ENCODE assay signal across 7 cellular contexts in the genomic region with DNA sequence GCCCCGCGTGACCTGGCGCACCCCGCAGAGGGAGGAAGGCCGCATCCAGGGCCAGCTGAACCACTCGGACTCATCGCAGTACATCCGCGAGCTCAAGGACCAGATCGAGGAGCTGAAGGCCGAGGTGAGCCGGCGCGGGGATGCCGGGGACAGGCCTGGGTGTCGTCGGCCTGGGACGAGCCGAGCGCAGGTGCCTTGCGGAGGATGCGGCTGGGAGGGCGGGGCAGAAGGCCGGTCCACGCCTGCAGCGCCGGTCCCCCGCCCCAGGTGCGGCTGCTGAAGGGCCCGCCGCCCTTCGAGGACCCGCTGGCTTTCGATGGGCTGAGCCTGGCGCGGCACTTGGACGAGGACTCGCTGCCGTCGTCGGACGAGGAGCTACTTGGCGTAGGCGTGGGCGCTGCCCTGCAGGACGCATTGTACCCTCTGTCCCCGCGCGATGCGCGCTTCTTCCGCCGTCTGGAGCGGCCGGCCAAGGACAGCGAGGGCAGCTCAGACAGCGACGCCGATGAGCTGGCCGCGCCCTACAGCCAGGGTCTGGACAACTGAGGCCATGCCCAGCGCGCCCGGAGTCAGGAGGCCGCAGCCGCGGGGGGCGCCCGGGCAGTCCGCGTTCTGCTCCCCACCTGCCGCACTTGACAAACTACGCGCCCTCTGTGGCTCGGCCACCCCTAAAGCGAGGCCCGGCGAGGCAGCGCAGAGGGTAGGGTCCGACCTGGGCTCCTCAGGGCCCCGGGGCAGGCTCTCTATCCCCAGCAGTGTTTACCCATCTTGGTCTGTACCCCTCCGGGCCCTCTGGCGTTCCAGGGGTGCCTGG. TPM values are rescaled to one million over a fixed set of nuclear protein-coding genes. Genes with fewer than 3 reads are reported as not detected.
DNase-seq lines count a peak whose midpoint lies in the region.
"Had no signal": no experiment of that assay in that cellular context is flagged by ENCODE, and none has a peak within 500 bp of the region (broad histone marks: within the 10 kb centered on the region; RNA-seq: fewer than 3 reads in every experiment).

No MANE protein-coding gene starts in this region.

- no peak overlapping the region for H4K91ac ChIP-seq in trophoblast cell (ENCODE audit: low read depth, low read length)

- H3K9ac ChIP-seq in trophoblast cell (ENCODE audit: low read length) = no peak overlapping the region

- no peak overlapping the region for H3K4ac ChIP-seq in trophoblast cell (ENCODE audit: low read depth, low read length)

- no peak overlapping the region for H3K14ac ChIP-seq in trophoblast cell (ENCODE audit: low read length)

- no CpG with 5 or more reads among the region's 83 CpGs for WGBS in trophoblast cell (ENCODE audit: extremely low coverage, insufficient coverage, insufficient read length)

- peaks cover 0 to 12% of the 10 kb centered on the region in 2 experiments for H3K4me1 ChIP-seq in trophoblast cell (ENCODE audit: control insufficient read depth in 1 of 2, insufficient read depth in 2 of 2, low read length in 2 of 2)

- no peak overlapping the region for H2AK5ac ChIP-seq in trophoblast cell (ENCODE audit: low read length)

- no peak overlapping the region for H2BK120ac ChIP-seq in trophoblast cell (ENCODE audit: insufficient read depth, low read length, poor library complexity)

- no peaks in the 10 kb centered on the region for H3K79me1 ChIP-seq in trophoblast cell (ENCODE audit: low read length)

- H2BK5ac ChIP-seq in trophoblast cell (ENCODE audit: low read depth, low read length, poor library complexity) = no peak overlapping the region

- no peak overlapping the region for H4K12ac ChIP-seq in trophoblast cell (ENCODE audit: low read depth, low read length)

- no peak overlapping the region for H3K18ac ChIP-seq in trophoblast cell (ENCODE audit: low read length)

- peak; percentile 26 for DNase-seq in activated CD4-positive, alpha-beta T cell treated with anti-CD3 and anti-CD28 coated beads for 48 hours
- DNase-seq in activated CD4-positive, alpha-beta T cell treated with anti-CD3 and anti-CD28 coated beads, Interleukin-2, amount 50 U/mL, for 4 hours = no peak
- DNase-seq in trophoblast cell = no peak
- DNase-seq in NCI-H1436 (lab: John Stamatoyannopoulos, UW) = no peak
- DNase-seq in NCI-H2029 treated with DMSO at 0.1 percent for 48 hours (lab: John Stamatoyannopoulos, UW) = no peak

- H3K4me2 ChIP-seq in trophoblast cell (ENCODE audit: low read length) = peak overlapping the region; percentile 37

- no peaks in the 10 kb centered on the region for H3K79me2 ChIP-seq in trophoblast cell (ENCODE audit: control insufficient read depth, insufficient read depth, low read length, poor library complexity)

- H3K27ac ChIP-seq in cingulate gyrus (ENCODE audit: low read depth, low read length) (peak overlapping the region; percentile 10), trophoblast cell (ENCODE audit: low read depth, low read length) (no peak overlapping the region)
- H3K27ac ChIP-seq: epithelial cell of prostate had no signal

- no peak overlapping the region for H3K23ac ChIP-seq in trophoblast cell (ENCODE audit: low read length)

- no peak overlapping the region for H2AFZ ChIP-seq in trophoblast cell (ENCODE audit: insufficient read depth, low read length, poor library complexity)

- H3K36me3 ChIP-seq in trophoblast cell (ENCODE audit: control insufficient read depth in 1 of 2, insufficient read depth in 2 of 2, low read length in 2 of 2) = no peaks in the 10 kb centered on the region

- H2BK12ac ChIP-seq in trophoblast cell (ENCODE audit: low read length) = no peak overlapping the region

- peak overlapping the region; percentile 47 for H3K4me3 ChIP-seq in trophoblast cell (ENCODE audit: low read depth, low read length)

- peaks cover 7% of the 10 kb centered on the region for H3K9me3 ChIP-seq in trophoblast cell (ENCODE audit: insufficient read depth, low read depth, low read length)

- peaks cover 27% of the 10 kb centered on the region for H3K27me3 ChIP-seq in trophoblast cell (ENCODE audit: insufficient read depth, low read length)

- H4K8ac ChIP-seq in trophoblast cell (ENCODE audit: low read depth, low read length) = no peak overlapping the region

RNA-seq across cellular contexts. Expression of gene PRR36, which starts 10.8 kb away (rescaled TPM):
- polyA plus RNA-seq in trophoblast cell (2013) = 0.94 and 1.00 TPM in 2 replicates

RNA-seq across cellular contexts. Expression of gene LRRC8E, which starts 24.9 kb away (rescaled TPM):
- polyA plus RNA-seq in trophoblast cell (2013) = 2.3 and 2.4 TPM in 2 replicates

RNA-seq across cellular contexts. Expression of gene EVI5L, which starts 33.3 kb away (rescaled TPM):
- polyA plus RNA-seq in trophoblast cell (2013) = 7.0 and 7.3 TPM in 2 replicates

RNA-seq across cellular contexts. Expression of gene MAP2K7, which starts 40.3 kb away (rescaled TPM):
- polyA plus RNA-seq in trophoblast cell (2013) = 32.6 and 34.8 TPM in 2 replicates

RNA-seq across cellular contexts. Expression of gene TGFBR3L, which starts 51.3 kb away (rescaled TPM):
- 0.64 and 0.90 TPM in 2 replicates for polyA plus RNA-seq in trophoblast cell (2013)
